ENCODE assay signal across 18 cellular contexts in genomic region chr2:110873056-110873502, GRCh38.
A peak's percentile ranks its signal among the peaks of the same experiment; 100 is the strongest.
DNase-seq lines count a peak whose midpoint lies in the region; ATAC-seq and TF ChIP-seq lines count a peak whose summit lies in the region.
"Had no signal": no experiment of that assay in that cellular context is flagged by ENCODE, and none has a peak within 500 bp of the region (broad histone marks: within the 10 kb centered on the region; RNA-seq: fewer than 3 reads in every experiment).

No MANE protein-coding gene starts in this region.

- no peak overlapping the region for H3K56ac ChIP-seq in H9 (ENCODE audit: insufficient read length, low read depth, low read length)

- WGBS in H9 (ENCODE audit: extremely low coverage, insufficient read length, low lambda C conversion rate): no CpG with 5 or more reads among the region's 9 CpGs

- H3K36me3 ChIP-seq in neural progenitor cell: no peaks in the 10 kb centered on the region
- H3K36me3 ChIP-seq: gastroesophageal sphincter, Peyer's patch had no signal

- no peaks in the 10 kb centered on the region for H4K20me1 ChIP-seq in H9 (ENCODE audit: control insufficient read depth, insufficient read depth, insufficient read length)
- H4K20me1 ChIP-seq in neural progenitor cell (ENCODE audit: low read depth): no peaks in the 10 kb centered on the region

- peaks cover 28 to 41% of the 10 kb centered on the region in 2 experiments for H3K4me1 Mint-ChIP-seq in H9
- peaks cover 48% of the 10 kb centered on the region for H3K4me1 Mint-ChIP-seq in activated CD8-positive, alpha-beta T cell treated with anti-CD3 and anti-CD28 coated beads for 36 hours (ENCODE audit: low read depth)
- H3K4me1 Mint-ChIP-seq in neural progenitor cell: peaks cover 29% of the 10 kb centered on the region

- H3K27ac ChIP-seq in H9 (ENCODE audit: insufficient read length, low read depth, low read length): no peak overlapping the region
- H3K27ac ChIP-seq in neural progenitor cell: no peak overlapping the region
- H3K27ac ChIP-seq: 22Rv1, gastroesophageal sphincter, Peyer's patch had no signal

- H3K27ac Mint-ChIP-seq in H9 (peak overlapping the region; percentile 20 to 64 (median 40); a peak in 4 of 7 replicates), neural progenitor cell (peak overlapping the region; percentile 25)
- H3K27ac Mint-ChIP-seq in activated CD8-positive, alpha-beta T cell treated with anti-CD3 and anti-CD28 coated beads for 36 hours: peak overlapping the region; percentile 25
- H3K27ac Mint-ChIP-seq: CD14-positive monocyte had no signal

- H3T11ph ChIP-seq in H9 (ENCODE audit: low read length): no peak overlapping the region

- H3F3A ChIP-seq in neural progenitor cell (ENCODE audit: low read depth): peaks cover 4% of the 10 kb centered on the region

- H3K23ac ChIP-seq in H9 (ENCODE audit: insufficient read length, low read depth, low read length): no peak overlapping the region

- no peak overlapping the region for H3K4ac ChIP-seq in H9 (ENCODE audit: low read depth, low read length)

- H3K9me3 Mint-ChIP-seq in H9 (no peaks in the 10 kb centered on the region), neural progenitor cell (peaks cover 2% of the 10 kb centered on the region)
- peaks cover 2% of the 10 kb centered on the region for H3K9me3 Mint-ChIP-seq in activated CD8-positive, alpha-beta T cell treated with anti-CD3 and anti-CD28 coated beads for 36 hours

- H2BK20ac ChIP-seq in H9 (ENCODE audit: low read depth, low read length, poor library complexity, severe bottlenecking): no peak overlapping the region

- no peak overlapping the region for H3K4me3 Mint-ChIP-seq in H9
- no peak overlapping the region for H3K4me3 Mint-ChIP-seq in activated CD8-positive, alpha-beta T cell treated with anti-CD3 and anti-CD28 coated beads for 36 hours
- H3K4me3 Mint-ChIP-seq in neural progenitor cell: no peak overlapping the region
- H3K4me3 Mint-ChIP-seq: CD14-positive monocyte had no signal

- H3K4me3 ChIP-seq in neural progenitor cell: no peak overlapping the region
- H3K4me3 ChIP-seq: gastroesophageal sphincter, Peyer's patch had no signal

- intact Hi-C loops in activated CD8-positive, alpha-beta T cell treated with anti-CD3 and anti-CD28 coated beads for 36 hours (cut with micrococcal nuclease): no loop called here

- POLR2A ChIA-PET in activated CD8-positive, alpha-beta T cell treated with anti-CD3 and anti-CD28 coated beads for 36 hours (lab: Charles Lee): interaction anchor here (0.5 kb wide), 1 partner anchor 220 kb away, joined by 3 read pairs; no protein-coding TSS in a partner anchor

- H3K36me3 Mint-ChIP-seq in H9 (ENCODE audit: insufficient read depth in 1 of 3, low read depth in 3 of 3): peaks cover 2 to 23% (median 17%) of the 10 kb centered on the region in 3 experiments; a peak in 5 of 7 replicates
- peaks cover 1% of the 10 kb centered on the region for H3K36me3 Mint-ChIP-seq in activated CD8-positive, alpha-beta T cell treated with anti-CD3 and anti-CD28 coated beads for 36 hours (ENCODE audit: low read depth)
- H3K36me3 Mint-ChIP-seq in neural progenitor cell: no peaks in the 10 kb centered on the region

- H2BK120ac ChIP-seq in H9 (ENCODE audit: low read depth, low read length, poor library complexity, severe bottlenecking): no peak overlapping the region

- H3K14ac ChIP-seq in H9 (ENCODE audit: insufficient read depth, low read length): no peak overlapping the region; the same call in 1 of the 2 replicates

- H2BK12ac ChIP-seq in H9 (ENCODE audit: insufficient read length, low read depth, low read length): no peak overlapping the region

- H4K91ac ChIP-seq in H9 (ENCODE audit: insufficient read length, low read depth, low read length): no peak overlapping the region

- no peak overlapping the region for H2AK5ac ChIP-seq in H9 (ENCODE audit: insufficient read length, low read length)

- no peaks in the 10 kb centered on the region for H3K79me1 ChIP-seq in H9 (ENCODE audit: insufficient read depth, low read depth, low read length, poor library complexity, severe bottlenecking)

- no peak overlapping the region for H2BK15ac ChIP-seq in H9 (ENCODE audit: low read depth, low read length)

- H3K79me2 ChIP-seq in H9 (ENCODE audit: insufficient read depth, low read length) (no peaks in the 10 kb centered on the region), neural progenitor cell (ENCODE audit: low read depth) (no peaks in the 10 kb centered on the region)

- H3K9me3 ChIP-seq in H9 (ENCODE audit: control insufficient read depth, low read depth, low read length) (no peaks in the 10 kb centered on the region), neural progenitor cell (ENCODE audit: low read depth) (no peaks in the 10 kb centered on the region)
- H3K9me3 ChIP-seq: Peyer's patch had no signal

- H3K9ac ChIP-seq in H9 (ENCODE audit: extremely low read depth, insufficient read length, low read length) (no peak overlapping the region), neural progenitor cell (no peak overlapping the region)
- H3K9ac ChIP-seq: SK-N-SH had no signal

- no peak overlapping the region for H4K8ac ChIP-seq in H9 (replicated peaks; ENCODE audit: insufficient read length, low read depth, low read length)

- no peak for TF ChIP-seq CTCF in H9 (conservative IDR thresholded peaks at IDR 0.05)
- no peak for TF ChIP-seq CTCF in activated CD8-positive, alpha-beta T cell treated with anti-CD3 and anti-CD28 coated beads for 36 hours (IDR thresholded peaks at IDR 0.05)
- no peak for TF ChIP-seq CTCF in neural progenitor cell (IDR thresholded peaks at IDR 0.05)

- peak; percentile 13 for DNase-seq in DMS53 (lab: John Stamatoyannopoulos, UW)
- DNase-seq in DMS53 treated with DMSO at 0.1 percent for 48 hours (lab: John Stamatoyannopoulos, UW; ENCODE audit: unreplicated experiment): no peak
- no peak for DNase-seq in H9
- DNase-seq in activated CD8-positive, alpha-beta T cell treated with anti-CD3 and anti-CD28 coated beads for 36 hours: peak; percentile 51
- DNase-seq in neural progenitor cell (ENCODE audit: low spot score): no peak
- DNase-seq: activated gamma-delta T cell; NCI-H1048; NCI-H82; SK-N-SH; stimulated activated CD4-positive, alpha-beta T cell treated with anti-CD3 and anti-CD28 coated beads, Interleukin-4, amount 100 ng/mL, for 24 hours; stimulated activated CD8-positive, alpha-beta memory T cell treated with anti-CD3 and anti-CD28 coated beads, Interleukin-4, amount 100 ng/mL, for 48 hours had no signal

- H2BK5ac ChIP-seq in H9 (ENCODE audit: insufficient read length, low read length): no peak overlapping the region

- no peaks in the 10 kb centered on the region; the same call in 1 of the 2 replicates for H3K27me3 Mint-ChIP-seq in H9 (ENCODE audit: low read depth)
- peaks cover 10% of the 10 kb centered on the region for H3K27me3 Mint-ChIP-seq in activated CD8-positive, alpha-beta T cell treated with anti-CD3 and anti-CD28 coated beads for 36 hours
- H3K27me3 Mint-ChIP-seq in neural progenitor cell (ENCODE audit: insufficient read depth, low read depth): peaks cover 16% of the 10 kb centered on the region

- H2AFZ ChIP-seq in H9 (ENCODE audit: low read length) (no peak overlapping the region), neural progenitor cell (replicated peaks) (no peak overlapping the region)

- H3K18ac ChIP-seq in H9 (ENCODE audit: insufficient read length, low read depth, low read length): no peak overlapping the region

- peak; percentile 46 for ATAC-seq in activated CD8-positive, alpha-beta T cell treated with anti-CD3 and anti-CD28 coated beads for 36 hours
- ATAC-seq in GM18909 (IDR thresholded peaks at IDR 0.05; ENCODE audit: poor library complexity, unreplicated experiment): no peak
- no peak for ATAC-seq in HG02981 (IDR thresholded peaks at IDR 0.05; ENCODE audit: unreplicated experiment)
- no peak for ATAC-seq in HG02973 (IDR thresholded peaks at IDR 0.05; ENCODE audit: unreplicated experiment)
- ATAC-seq: gastroesophageal sphincter had no signal

- H3K27me3 ChIP-seq in H9 (ENCODE audit: insufficient read depth, low read length) (no peaks in the 10 kb centered on the region), neural progenitor cell (no peaks in the 10 kb centered on the region)
- H3K27me3 ChIP-seq: gastroesophageal sphincter, Peyer's patch had no signal

- H4K5ac ChIP-seq in H9 (ENCODE audit: insufficient read length, low read depth, low read length): no peak overlapping the region

- no peaks in the 10 kb centered on the region for H3K23me2 ChIP-seq in H9 (ENCODE audit: insufficient read length, low read depth, low read length, poor library complexity, severe bottlenecking)

- CTCF ChIA-PET in activated CD8-positive, alpha-beta T cell treated with anti-CD3 and anti-CD28 coated beads for 36 hours (lab: Charles Lee): no interaction called here

- H3K4me2 ChIP-seq in H9 (ENCODE audit: insufficient read depth, insufficient read length, low read length): no peak overlapping the region
- no peak overlapping the region for H3K4me2 ChIP-seq in neural progenitor cell
- H3K4me2 ChIP-seq: SK-N-SH had no signal

- peaks cover 4% of the 10 kb centered on the region; the same call in 1 of the 2 replicates for H3K4me1 ChIP-seq in H9 (ENCODE audit: insufficient read depth, low read length)
- H3K4me1 ChIP-seq in neural progenitor cell: peaks cover 13% of the 10 kb centered on the region
- H3K4me1 ChIP-seq: gastroesophageal sphincter, Peyer's patch had no signal

Comparison
In these comparisons a context has a peak if more than half of its experiments do, and no peak if none do; other contexts are left out.
1. DNase-seq: peak in DMS53 (single experiment) and activated CD8-positive, alpha-beta T cell treated with anti-CD3 and anti-CD28 coated beads for 36 hours (single experiment); none in DMS53 treated with DMSO at 0.1 percent for 48 hours (single experiment), H9 (single experiment) and neural progenitor cell (single experiment).
2. Peak in every context shown above with its lines, with median percentiles within 50 percentile points of each other: H3K27ac Mint-ChIP-seq.